In the genomic region with DNA sequence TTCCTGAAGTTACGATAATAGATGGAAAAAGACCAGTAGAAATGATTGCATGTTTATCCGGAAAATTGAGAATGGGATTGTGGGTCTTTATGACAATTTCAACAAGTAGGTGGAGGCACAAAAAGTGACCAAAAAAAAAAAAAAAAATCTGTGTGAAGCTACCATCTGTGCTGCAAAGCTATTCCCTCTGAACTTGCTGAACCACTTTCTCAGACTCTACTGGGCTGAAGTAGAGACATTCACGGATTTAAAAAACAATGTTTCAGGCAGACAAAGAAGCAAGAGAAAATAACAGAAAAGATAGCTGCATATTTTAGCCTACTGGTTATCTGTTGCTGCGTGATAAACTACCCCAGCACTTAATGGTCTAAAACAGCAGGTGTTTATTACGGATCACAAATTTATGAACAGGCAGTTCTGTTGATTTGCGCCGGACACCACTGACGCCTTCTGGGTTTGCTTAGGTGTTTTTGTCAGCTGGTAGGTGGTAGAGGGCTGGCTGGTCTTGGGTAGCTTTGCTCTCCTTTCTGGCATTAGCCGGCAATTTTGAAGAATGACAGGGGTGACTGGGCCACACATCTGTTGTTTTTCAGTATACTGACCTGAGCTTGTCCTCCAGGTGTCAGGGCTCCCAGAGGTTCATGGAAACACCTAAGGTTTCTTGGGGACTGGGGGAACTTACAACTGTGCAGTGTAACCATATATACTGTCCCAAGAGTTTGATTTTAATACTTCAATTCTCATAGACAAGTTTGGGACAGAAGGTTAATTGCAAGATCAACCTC, we compare ENCODE assay signal across 35 cellular contexts.
"Had no signal": no experiment of that assay in that cellular context is flagged by ENCODE, and none has a peak within 500 bp of the region (broad histone marks: within the 10 kb centered on the region; RNA-seq: fewer than 3 reads in every experiment).

No MANE protein-coding gene starts in this region.

- H3K27me3 ChIP-seq: adrenal gland, cardiac muscle cell had no signal

- H3K4me1 ChIP-seq: adrenal gland had no signal

- H3K4me1 Mint-ChIP-seq: activated B cell treated with CpG ODN at 0.5 μM for 24 hours; activated CD4-positive, alpha-beta T cell treated with anti-CD3 and anti-CD28 coated beads, Interleukin-2, amount 10 ng/mL, durations not matched to agents 24 days and 14 days; activated naive CD8-positive, alpha-beta T cell treated with anti-CD3 and anti-CD28 coated beads for 36 hours; activated T-helper 17 cell treated with anti-CD3 and anti-CD28 coated beads, Interleukin-2, amount 50 U/mL, for 72 hours; brain; central memory CD8-positive, alpha-beta T cell had no signal

- H3K36me3 ChIP-seq: adrenal gland, cardiac muscle cell had no signal

- H3K27me3 Mint-ChIP-seq: activated B cell treated with CpG ODN at 0.5 μM for 24 hours; activated CD4-positive, alpha-beta memory T cell treated with anti-CD3 and anti-CD28 coated beads for 36 hours; activated CD4-positive, alpha-beta T cell treated with anti-CD3 and anti-CD28 coated beads, Interleukin-2, amount 10 ng/mL, durations not matched to agents 24 days and 14 days; activated CD8-positive, alpha-beta T cell treated with anti-CD3 and anti-CD28 coated beads for 36 hours; activated naive CD8-positive, alpha-beta T cell treated with anti-CD3 and anti-CD28 coated beads for 36 hours; activated T-helper 17 cell treated with anti-CD3 and anti-CD28 coated beads, Interleukin-2, amount 50 U/mL, for 72 hours; central memory CD8-positive, alpha-beta T cell had no signal

- H3K36me3 Mint-ChIP-seq: activated CD4-positive, alpha-beta memory T cell treated with anti-CD3 and anti-CD28 coated beads for 36 hours; activated naive CD4-positive, alpha-beta T cell treated with anti-CD3 and anti-CD28 coated beads, Interleukin-2, amount 50 U/mL, for 72 hours; activated naive CD8-positive, alpha-beta T cell treated with anti-CD3 and anti-CD28 coated beads for 36 hours; brain had no signal

- H3K27ac Mint-ChIP-seq: activated B cell treated with CpG ODN at 0.5 μM for 24 hours; activated CD4-positive, alpha-beta memory T cell treated with anti-CD3 and anti-CD28 coated beads for 36 hours; activated CD4-positive, alpha-beta T cell treated with anti-CD3 and anti-CD28 coated beads, Interleukin-2, amount 10 ng/mL, durations not matched to agents 24 days and 14 days; activated CD8-positive, alpha-beta T cell treated with anti-CD3 and anti-CD28 coated beads for 36 hours; activated naive CD4-positive, alpha-beta T cell treated with anti-CD3 and anti-CD28 coated beads for 36 hours; activated naive CD4-positive, alpha-beta T cell treated with anti-CD3 and anti-CD28 coated beads, Interleukin-2, amount 50 U/mL, for 72 hours; activated naive CD8-positive, alpha-beta T cell treated with anti-CD3 and anti-CD28 coated beads for 36 hours; activated T-cell treated with anti-CD3 and anti-CD28 coated beads, Interleukin-2, amount 50 U/mL, for 72 hours; activated T-helper 1 cell treated with anti-CD3 and anti-CD28 coated beads, Interleukin-12 subunit alpha, Interleukin-12 subunit beta, Interleukin-2, Interleukin-4 antibody, amounts not matched to agents 30 ng/mL and 10 ng/mL and 1 ng/mL, durations not matched to agents 14 hours and 24 hours and 36 hours; activated T-helper 17 cell treated with anti-CD3 and anti-CD28 coated beads, Interleukin-2, amount 50 U/mL, for 72 hours; brain; T-helper 2 cell treated with Interferon-gamma antibody and Interleukin-4, amounts not matched to agents 5 μg/mL and 100 μg/mL, for 36 hours had no signal

- H3K27ac ChIP-seq: adrenal gland, cardiac muscle cell had no signal

- H3K4me3 ChIP-seq: adrenal gland, cardiac muscle cell had no signal

- H3K9me3 ChIP-seq: adrenal gland had no signal

- FAIRE-seq: astrocyte, bronchial epithelial cell, TTC549 had no signal

- DNase-seq: activated B cell treated with CpG ODN at 0.5 μM for 24 hours; activated CD4-positive, alpha-beta memory T cell treated with anti-CD3 and anti-CD28 coated beads for 36 hours; activated CD4-positive, alpha-beta T cell treated with anti-CD3 and anti-CD28 coated beads for 4 hours; activated CD4-positive, alpha-beta T cell treated with anti-CD3 and anti-CD28 coated beads, Interleukin-2, amount 10 ng/mL, durations not matched to agents 24 days and 14 days; activated CD4-positive, alpha-beta T cell treated with anti-CD3 and anti-CD28 coated beads, Interleukin-2, amount 50 U/mL, for 1 hour; activated CD4-positive, alpha-beta T cell treated with anti-CD3 and anti-CD28 coated beads, Interleukin-2, amount 50 U/mL, for 4 hours; activated CD4-positive, CD25-positive, alpha-beta regulatory T cell treated with anti-CD3 and anti-CD28 coated beads, Interleukin-2, amount 50 U/mL, for 72 hours; activated CD8-positive, alpha-beta memory T cell treated with anti-CD3 and anti-CD28 coated beads, Interleukin-2, amount 50 U/mL, for 4 hours; activated CD8-positive, alpha-beta T cell treated with anti-CD3 and anti-CD28 coated beads for 36 hours; activated effector memory CD4-positive, alpha-beta T cell treated with anti-CD3 and anti-CD28 coated beads, Interleukin-2, amount 50 U/mL, for 16 hours; activated gamma-delta T cell treated with Interleukin-2 at 50 U/mL for 16 hours; activated naive CD4-positive, alpha-beta T cell; activated naive CD4-positive, alpha-beta T cell treated with anti-CD3 and anti-CD28 coated beads for 36 hours; activated naive CD4-positive, alpha-beta T cell treated with anti-CD3 and anti-CD28 coated beads, Interleukin-2, amount 50 U/mL, for 16 hours; activated naive CD8-positive, alpha-beta T cell treated with anti-CD3 and anti-CD28 coated beads for 36 hours; activated T-cell treated with anti-CD3 and anti-CD28 coated beads for 4 hours; activated T-cell treated with anti-CD3 and anti-CD28 coated beads, Interleukin-2, amount 50 U/mL, for 1 hour; activated T-cell treated with anti-CD3 and anti-CD28 coated beads, Interleukin-2, amount 50 U/mL, for 4 hours; activated T-cell treated with anti-CD3 and anti-CD28 coated beads, Interleukin-2, amount 50 U/mL, for 72 hours; adrenal gland; amniotic stem cell; aorta; cerebellar nuclear complex; T-helper 2 cell; T-helper 9 cell had no signal

- ATAC-seq: activated CD8-positive, alpha-beta T cell treated with anti-CD3 and anti-CD28 coated beads for 36 hours; activated naive CD4-positive, alpha-beta T cell treated with anti-CD3 and anti-CD28 coated beads, Interleukin-2, amount 50 U/mL, for 72 hours; activated T-cell treated with anti-CD3 and anti-CD28 coated beads, Interleukin-2, amount 50 U/mL, for 4 hours; activated T-cell treated with anti-CD3 and anti-CD28 coated beads, Interleukin-2, amount 50 U/mL, for 72 hours; activated T-helper 17 cell treated with anti-CD3 and anti-CD28 coated beads, Interleukin-2, amount 50 U/mL, for 72 hours had no signal

- H3K4me3 Mint-ChIP-seq: activated B cell treated with CpG ODN at 0.5 μM for 24 hours; activated CD4-positive, alpha-beta memory T cell treated with anti-CD3 and anti-CD28 coated beads for 36 hours; activated CD4-positive, alpha-beta T cell treated with anti-CD3 and anti-CD28 coated beads, Interleukin-2, amount 10 ng/mL, durations not matched to agents 24 days and 14 days; activated CD8-positive, alpha-beta T cell treated with anti-CD3 and anti-CD28 coated beads for 36 hours; activated naive CD4-positive, alpha-beta T cell treated with anti-CD3 and anti-CD28 coated beads for 36 hours; activated naive CD8-positive, alpha-beta T cell treated with anti-CD3 and anti-CD28 coated beads for 36 hours; activated T-cell treated with anti-CD3 and anti-CD28 coated beads, Interleukin-2, amount 50 U/mL, for 4 hours; activated T-cell treated with anti-CD3 and anti-CD28 coated beads, Interleukin-2, amount 50 U/mL, for 72 hours; activated T-helper 1 cell treated with anti-CD3 and anti-CD28 coated beads, Interleukin-12 subunit alpha, Interleukin-12 subunit beta, Interleukin-2, Interleukin-4 antibody, amounts not matched to agents 30 ng/mL and 10 ng/mL and 1 ng/mL, durations not matched to agents 14 hours and 24 hours and 36 hours; activated T-helper 17 cell treated with anti-CD3 and anti-CD28 coated beads, Interleukin-2, amount 50 U/mL, for 72 hours; brain; central memory CD8-positive, alpha-beta T cell; T-helper 2 cell treated with Interferon-gamma antibody and Interleukin-4, amounts not matched to agents 5 μg/mL and 100 μg/mL, for 36 hours had no signal
